Comparison of ENCODE assay signal across 28 cellular contexts in genomic region chr2:238045575-238045974, GRCh38. TPM values are rescaled to one million over a fixed set of nuclear protein-coding genes. Genes with fewer than 3 reads are reported as not detected.
"Had no signal": no experiment of that assay in that cellular context is flagged by ENCODE, and none has a peak within 500 bp of the region (broad histone marks: within the 10 kb centered on the region; RNA-seq: fewer than 3 reads in every experiment).

No MANE protein-coding gene starts in this region.

- H3K4me3 ChIP-seq: left lung, lower lobe of right lung, right atrium auricular region, right lobe of liver, skin epidermis, stomach, testis, thyroid gland, transverse colon, upper lobe of right lung had no signal

- H3K4me3 Mint-ChIP-seq: naive thymus-derived CD8-positive, alpha-beta T cell; stimulated activated naive B cell treated with anti-CD40 and anti-IgM and Interleukin-4, amounts not matched to agents 10 μg/mL and 1 μg/mL and 100 μg/mL, for 72 hours had no signal

- H3K27me3 ChIP-seq: left lung, neutrophil, right atrium auricular region, right lobe of liver, stomach, testis, thyroid gland, transverse colon, upper lobe of right lung had no signal

- H3K4me1 Mint-ChIP-seq: stimulated activated naive B cell treated with anti-CD40 and anti-IgM and Interleukin-4, amounts not matched to agents 10 μg/mL and 1 μg/mL and 100 μg/mL, for 72 hours had no signal

- FAIRE-seq: islet of Langerhans, kidney, urothelium cell line had no signal

- ATAC-seq: left colon; left lung; lower lobe of right lung; naive thymus-derived CD8-positive, alpha-beta T cell; right lobe of liver; stimulated activated naive B cell treated with anti-CD40 and anti-IgM and Interleukin-4, amounts not matched to agents 10 μg/mL and 1 μg/mL and 100 μg/mL, for 72 hours; stimulated activated naive CD8-positive, alpha-beta T cell treated with anti-CD3 and anti-CD28 coated beads, Interleukin-15, Interleukin-2, amounts not matched to agents 100 U/mL and 50 U/mL, for 24 hours; upper lobe of right lung had no signal

- H3K36me3 ChIP-seq: transverse colon had no signal

- DNase-seq: hippocampal formation; kidney; left colon; left lung; lower lobe of right lung; mammary epithelial cell; mesenchymal stem cell; naive thymus-derived CD8-positive, alpha-beta T cell; occipital lobe; right lobe of liver; stimulated activated CD4-positive, alpha-beta T cell treated with anti-CD3 and anti-CD28 coated beads, Interleukin-12 subunit alpha, Interleukin-12 subunit beta, amount 100 ng/mL, for 4 hours; stimulated activated CD4-positive, alpha-beta T cell treated with anti-CD3 and anti-CD28 coated beads, Interleukin-15, amount 100 ng/mL, for 24 hours; stimulated activated CD4-positive, alpha-beta T cell treated with anti-CD3 and anti-CD28 coated beads, Interleukin-2, amount 100 ng/mL, for 24 hours; stimulated activated CD4-positive, alpha-beta T cell treated with anti-CD3 and anti-CD28 coated beads, Interleukin-4, amount 100 ng/mL, for 1 hour; stimulated activated naive B cell treated with anti-CD40 and anti-IgM and Interleukin-4, amounts not matched to agents 10 μg/mL and 1 μg/mL and 100 μg/mL, for 72 hours; stimulated activated naive CD8-positive, alpha-beta T cell treated with anti-CD3 and anti-CD28 coated beads, Interleukin-15, Interleukin-2, amounts not matched to agents 100 U/mL and 50 U/mL, for 24 hours; stomach; testis; thyroid gland; transverse colon; upper lobe of right lung had no signal

- H3K4me1 ChIP-seq: left lung, lower lobe of right lung, stomach, testis, thyroid gland, transverse colon, upper lobe of right lung had no signal

- H3K27me3 Mint-ChIP-seq: naive thymus-derived CD8-positive, alpha-beta T cell; progenitor cell of endocrine pancreas; stimulated activated naive B cell treated with anti-CD40 and anti-IgM and Interleukin-4, amounts not matched to agents 10 μg/mL and 1 μg/mL and 100 μg/mL, for 72 hours had no signal

- H3K27ac Mint-ChIP-seq: progenitor cell of endocrine pancreas; stimulated activated naive B cell treated with anti-CD40 and anti-IgM and Interleukin-4, amounts not matched to agents 10 μg/mL and 1 μg/mL and 100 μg/mL, for 72 hours had no signal

- H3K27ac ChIP-seq: left lung, lower lobe of right lung, neutrophil, right atrium auricular region, right lobe of liver, skin epidermis, stomach, testis, thyroid gland, transverse colon, upper lobe of right lung had no signal

- H3K9me3 ChIP-seq: neutrophil, right atrium auricular region, right lobe of liver, testis, thyroid gland, upper lobe of right lung had no signal

RNA-seq across cellular contexts. Expression of gene ESPNL, which starts 54.6 kb away (rescaled TPM):
- total RNA-seq: osteocyte had no signal
